8 cellular contexts compared by ENCODE assay signal in the genomic region with DNA sequence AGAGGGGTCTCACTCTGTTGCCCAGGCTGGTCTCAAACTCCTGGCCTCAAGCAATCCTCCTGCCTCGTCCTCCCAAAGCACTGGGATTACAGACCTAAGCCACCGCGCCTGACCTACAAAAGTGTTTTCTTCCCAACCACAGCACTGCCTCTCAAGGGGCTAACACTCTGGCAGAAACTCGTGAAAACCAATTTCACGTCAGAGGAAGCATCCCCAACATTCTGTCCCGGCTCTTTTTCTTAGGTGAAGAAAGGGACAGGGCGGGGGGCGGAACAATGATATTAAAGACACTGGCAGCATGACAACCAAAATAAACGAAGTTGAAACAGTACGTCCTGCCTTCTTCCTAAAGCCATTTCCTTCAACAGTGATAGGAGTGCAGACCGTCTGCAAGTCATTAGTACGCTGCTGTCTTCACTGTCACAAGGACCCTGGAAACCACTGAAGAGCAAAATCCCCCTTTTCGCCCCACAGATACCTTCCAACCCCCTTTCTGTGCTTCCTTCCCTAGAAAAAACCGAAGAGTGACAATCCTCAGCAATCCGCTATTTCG. TPM values are rescaled to one million over a fixed set of nuclear protein-coding genes. Genes with fewer than 3 reads are reported as not detected.
DNase-seq lines count a peak whose midpoint lies in the region; ATAC-seq, FAIRE-seq and TF ChIP-seq lines count a peak whose summit lies in the region.
"Not testable (repeated sequence)": the region's sequence is repeated elsewhere in the genome, so short reads cannot be mapped to it uniquely, and the experiment has no call there.

No MANE protein-coding gene starts in this region.

- H2AFZ ChIP-seq in PC-3 (ENCODE audit: low read length); fibroblast of lung (ENCODE audit: low read length): not testable (repeated sequence)

- not testable (repeated sequence) for H3K27me3 ChIP-seq in DOHH2 (ENCODE audit: control insufficient read depth, low read length); PC-3 (ENCODE audit: low read length); brain microvascular endothelial cell (replicated peaks); fibroblast of lung (ENCODE audit: control insufficient read depth, insufficient read depth, low read length); kidney epithelial cell (ENCODE audit: control insufficient read depth, insufficient read depth, low read length); gastrocnemius medialis

- BruUV-seq in PC-3 (replicated peaks; lab: Mats Ljungman, UMichigan), result not testable (repeated sequence)

- peak overlapping the region; percentile 92 for H3K4me3 Mint-ChIP-seq in activated T-helper 17 cell treated with anti-CD3 and anti-CD28 coated beads, Interleukin-2, amount 50 U/mL, for 72 hours

- H3K9me2 ChIP-seq in DOHH2 (replicated peaks; ENCODE audit: control insufficient read depth, low read length); PC-3 (replicated peaks; ENCODE audit: low read length): not testable (repeated sequence)

- not testable (repeated sequence) for H3K27me3 Mint-ChIP-seq in activated T-helper 17 cell treated with anti-CD3 and anti-CD28 coated beads, Interleukin-2, amount 50 U/mL, for 72 hours

- peaks cover 12% of the 10 kb centered on the region for H3K4me1 ChIP-seq in A549
- H3K4me1 ChIP-seq in DOHH2 (ENCODE audit: control insufficient read depth, low read length), result peaks cover 26% of the 10 kb centered on the region
- H3K4me1 ChIP-seq in PC-3 (ENCODE audit: insufficient read depth, low read length), result peaks cover 20% of the 10 kb centered on the region
- not testable (repeated sequence) for H3K4me1 ChIP-seq in fibroblast of lung (ENCODE audit: control insufficient read depth, extremely low read depth, insufficient read depth, low read length)
- H3K4me1 ChIP-seq in gastrocnemius medialis, result peaks cover 17 to 20% of the 10 kb centered on the region in 2 donors

- H3K27ac Mint-ChIP-seq in activated T-helper 17 cell treated with anti-CD3 and anti-CD28 coated beads, Interleukin-2, amount 50 U/mL, for 72 hours, result not testable (repeated sequence)

- not testable (repeated sequence) for ATAC-seq in A549; activated T-helper 17 cell treated with anti-CD3 and anti-CD28 coated beads, Interleukin-2, amount 50 U/mL, for 72 hours (replicated peaks)
- ATAC-seq in PC-3 (peak; percentile 8; the same call in 1 of the 2 replicates), gastrocnemius medialis (peak; percentile 8 to 26)

- CTCF ChIA-PET in A549 (lab: Yijun Ruan, JAX); PC-3 (lab: Charles Lee): not testable (repeated sequence)

- TF ChIP-seq RAD21 in A549 (conservative IDR thresholded peaks at IDR 0.05 in 1 of 2, IDR thresholded peaks at IDR 0.05 in 1 of 2), result not testable (repeated sequence)

- not testable (repeated sequence) for H3F3A ChIP-seq in DOHH2 (ENCODE audit: control insufficient read depth, insufficient read depth); PC-3 (ENCODE audit: low read length, unreplicated experiment)

- not testable (repeated sequence) for TF ChIP-seq POLR2A in A549 (IDR thresholded peaks at IDR 0.05; ENCODE audit: low read length); gastrocnemius medialis (IDR thresholded peaks at IDR 0.05)

- FAIRE-seq in A549 (lab: Jason Lieb, UNC), result not testable (repeated sequence)

- WGBS in A549 (ENCODE audit: missing lambda C conversion rate), result 0% methylated on average over 3 of the region's 16 CpGs

- H3K79me2 ChIP-seq in DOHH2 (ENCODE audit: control insufficient read depth, low read length), result peaks cover 52% of the 10 kb centered on the region
- H3K79me2 ChIP-seq in PC-3 (ENCODE audit: low read length), result peaks cover 57% of the 10 kb centered on the region
- H3K79me2 ChIP-seq in fibroblast of lung (ENCODE audit: control insufficient read depth, insufficient read depth, low read length), result peaks cover 34% of the 10 kb centered on the region

- H3K36me3 ChIP-seq in DOHH2 (ENCODE audit: control insufficient read depth, low read length) (peaks cover 25% of the 10 kb centered on the region), PC-3 (ENCODE audit: low read depth, low read length) (peaks cover 13% of the 10 kb centered on the region), brain microvascular endothelial cell (replicated peaks) (peaks cover 14% of the 10 kb centered on the region), gastrocnemius medialis (peaks cover 5 to 22% of the 10 kb centered on the region in 2 donors)
- not testable (repeated sequence) for H3K36me3 ChIP-seq in fibroblast of lung (ENCODE audit: control insufficient read depth, insufficient read depth, low read length); kidney epithelial cell (ENCODE audit: control insufficient read depth, insufficient read depth, low read length)

- in situ Hi-C loops in brain microvascular endothelial cell (cut with HindIII; ENCODE audit: low pct_ligation_motif_present, low sequenced_read_pairs); gastrocnemius medialis (cut with MboI; ENCODE audit: low sequenced_read_pairs in 4 of 4): not testable (repeated sequence)

- peak overlapping the region in 1 of 2 experiments; percentile 97; a peak in 1 of 6 replicates for H3K27ac ChIP-seq in A549
- not testable (repeated sequence) for H3K27ac ChIP-seq in DOHH2 (ENCODE audit: low read depth, low read length); PC-3 (ENCODE audit: low read length); brain microvascular endothelial cell; fibroblast of lung (ENCODE audit: insufficient read depth, low read length)
- H3K27ac ChIP-seq in gastrocnemius medialis, result peak overlapping the region; percentile 36 to 92 (median 84)

- H3K4me2 ChIP-seq in A549, result peak overlapping the region; percentile 57
- peak overlapping the region; percentile 31; the same call in 1 of the 2 replicates for H3K4me2 ChIP-seq in DOHH2 (ENCODE audit: low read length)
- H3K4me2 ChIP-seq in PC-3 (ENCODE audit: low read length), result peak overlapping the region; percentile 67
- H3K4me2 ChIP-seq in fibroblast of lung (ENCODE audit: extremely low read depth, insufficient read depth, low read length), result not testable (repeated sequence)

- H3K4me1 Mint-ChIP-seq in activated T-helper 17 cell treated with anti-CD3 and anti-CD28 coated beads, Interleukin-2, amount 50 U/mL, for 72 hours, result peaks cover 11% of the 10 kb centered on the region

- POLR2A ChIA-PET in A549 (lab: Yijun Ruan, JAX); PC-3 (lab: Charles Lee; ENCODE audit: unreplicated experiment): not testable (repeated sequence)

- intact Hi-C loops in PC-3 (cut with micrococcal nuclease) (loop anchor here (5.0 kb wide), 1 partner anchor 81 kb away; no protein-coding TSS in a partner anchor), gastrocnemius medialis (cut with DNase I; ENCODE audit: low total_unique reads) (loop anchor here (10.0 kb wide), 1 partner anchor 52 kb away; no protein-coding TSS in a partner anchor)

- not testable (repeated sequence) for DNase-seq in A549 (ENCODE audit: low read depth in 1 of 2, low spot score in 1 of 2); PC-3; brain microvascular endothelial cell; fibroblast of lung (ENCODE audit: low read depth in 2 of 2); kidney epithelial cell (ENCODE audit: low read depth); gastrocnemius medialis

- not testable (repeated sequence) for H3K9ac ChIP-seq in PC-3 (ENCODE audit: low read length); fibroblast of lung (ENCODE audit: insufficient read depth, low read length)

- TF ChIP-seq CTCF in A549 (IDR thresholded peaks at IDR 0.05); DOHH2 (IDR thresholded peaks at IDR 0.05; ENCODE audit: low read depth, low read length, poor library complexity, severe bottlenecking); PC-3 (conservative IDR thresholded peaks at IDR 0.05; ENCODE audit: low read depth, low read length); brain microvascular endothelial cell (IDR thresholded peaks at IDR 0.05; ENCODE audit: low read depth, low read length, missing control alignments); fibroblast of lung (conservative IDR thresholded peaks at IDR 0.05 in 1 of 2, IDR thresholded peaks at IDR 0.05 in 1 of 2; ENCODE audit: low read depth in 1 of 2, low read length in 2 of 2); kidney epithelial cell (IDR thresholded peaks at IDR 0.05; ENCODE audit: insufficient read depth, low read length, poor library complexity, severe bottlenecking); gastrocnemius medialis (IDR thresholded peaks at IDR 0.05 in 4 of 5, conservative IDR thresholded peaks at IDR 0.05 in 1 of 5): not testable (repeated sequence)

- peaks cover 24% of the 10 kb centered on the region for H3K36me3 Mint-ChIP-seq in activated T-helper 17 cell treated with anti-CD3 and anti-CD28 coated beads, Interleukin-2, amount 50 U/mL, for 72 hours (ENCODE audit: low read depth)

- H3K4me3 ChIP-seq in A549 (peak overlapping the region; percentile 75; the same call in 1 of the 3 replicates), PC-3 (ENCODE audit: low read length) (peak overlapping the region; percentile 60), brain microvascular endothelial cell (ENCODE audit: low read depth, low read length) (peak overlapping the region; percentile 33), fibroblast of lung (replicated peaks in 1 of 4; ENCODE audit: control extremely low read depth in 1 of 4, insufficient read depth in 1 of 4, low read depth in 3 of 4, low read length in 4 of 4) (peak overlapping the region in 3 of 4 experiments; percentile 17 to 48 (median 41)), kidney epithelial cell (ENCODE audit: low read depth, low read length) (peak overlapping the region; percentile 35), gastrocnemius medialis (peak overlapping the region in 1 of 4 donors; percentile 72)
- H3K4me3 ChIP-seq in DOHH2 (ENCODE audit: low read length), result not testable (repeated sequence)

- not testable (repeated sequence) for H3K9me3 ChIP-seq in A549; DOHH2 (ENCODE audit: control insufficient read depth, insufficient read depth, low read length); PC-3 (ENCODE audit: low read length); fibroblast of lung (ENCODE audit: control insufficient read depth, insufficient read depth, low read depth, low read length); gastrocnemius medialis

- not testable (repeated sequence) for TF ChIP-seq EP300 in A549 (IDR thresholded peaks at IDR 0.05)

- H3K9me3 Mint-ChIP-seq in activated T-helper 17 cell treated with anti-CD3 and anti-CD28 coated beads, Interleukin-2, amount 50 U/mL, for 72 hours, result not testable (repeated sequence)

- not testable (repeated sequence) for H4K20me1 ChIP-seq in DOHH2 (ENCODE audit: control insufficient read depth, insufficient read depth, low read depth, low read length); PC-3 (ENCODE audit: low read length); fibroblast of lung (ENCODE audit: control insufficient read depth, extremely low read depth, insufficient read depth, low read length)

RNA-seq across cellular contexts. Expression of a gene that starts 1.0 kb away (rescaled TPM):
- polyA plus RNA-seq in A549 (2011; rRNA removed) (18.4 and 18.8 TPM in 2 replicates), A549 (2017; fragmentation: RNase III; extraction: RNeasy Plus Mini Kit Qiagen cat#74134 plus additional on column Dnase treatment) (8.5 to 9.3 TPM (median 9.2 TPM) in 3 replicates), fibroblast of lung (16.2 and 25.5 TPM in 2 replicates)
- polyA plus RNA-seq in A549 (2012; cell fraction: cytosol; rRNA removed), result 3.8 and 4.3 TPM in 2 replicates
- 4.0 and 6.1 TPM in 2 replicates for polyA plus RNA-seq in A549 (2012; cell fraction: nucleus; rRNA removed)
- polyA minus RNA-seq in A549 (2011; rRNA and poly(A)+ RNA removed), result 10.3 and 11.9 TPM in 2 replicates
- total RNA-seq in PC-3 (2014; rRNA removed) (15.2 and 15.9 TPM in 2 replicates), fibroblast of lung (9.2 and 19.8 TPM in 2 replicates), kidney epithelial cell (7.7 and 8.5 TPM in 2 replicates), gastrocnemius medialis (10 to 100 TPM; 16.1 to 65.4 (median 37.3) TPM)
- 1 to 10 TPM; 7.9 to 9.3 TPM for total RNA-seq in activated T-helper 17 cell treated with anti-CD3 and anti-CD28 coated beads, Interleukin-2, amount 50 U/mL, for 72 hours
- polyA plus RNA-seq in fibroblast of lung (2012), result 12.3 and 22.4 TPM in 2 replicates
- 15.8 and 17.5 TPM in 2 replicates for polyA minus RNA-seq in fibroblast of lung (ENCODE audit: low replicate concordance)

RNA-seq across cellular contexts. Expression of a gene that starts 1.1 kb away (rescaled TPM):
- 58.3 and 65.0 TPM in 2 replicates for polyA plus RNA-seq in A549 (2011; rRNA removed)
- 29.7 and 30.5 TPM in 2 replicates for polyA plus RNA-seq in A549 (2012; cell fraction: cytosol; rRNA removed)
- 21.2 and 28.0 TPM in 2 replicates for polyA plus RNA-seq in A549 (2012; cell fraction: nucleus; rRNA removed)
- polyA plus RNA-seq in A549 (2017; fragmentation: RNase III; extraction: RNeasy Plus Mini Kit Qiagen cat#74134 plus additional on column Dnase treatment), result 26.9 to 29.5 TPM (median 28.1 TPM) in 3 replicates
- polyA minus RNA-seq in A549 (2011; rRNA and poly(A)+ RNA removed), result 58.5 and 59.1 TPM in 2 replicates
- total RNA-seq in PC-3 (2014; rRNA removed), result 35.8 and 41.5 TPM in 2 replicates
- 10 to 100 TPM; 20.4 to 22.2 TPM for total RNA-seq in activated T-helper 17 cell treated with anti-CD3 and anti-CD28 coated beads, Interleukin-2, amount 50 U/mL, for 72 hours
- 32.1 and 38.3 TPM in 2 replicates for total RNA-seq in fibroblast of lung
- polyA plus RNA-seq in fibroblast of lung, result 45.1 and 64.5 TPM in 2 replicates
- 29.2 and 42.4 TPM in 2 replicates for polyA plus RNA-seq in fibroblast of lung (2012)
- 19.7 and 37.2 TPM in 2 replicates for polyA minus RNA-seq in fibroblast of lung (ENCODE audit: low replicate concordance)
- 43.4 and 44.2 TPM in 2 replicates for total RNA-seq in kidney epithelial cell
- 10 to 100 TPM; 23.0 to 27.8 (median 26.4) TPM for total RNA-seq in gastrocnemius medialis

RNA-seq across cellular contexts. Expression of a gene that starts 22.6 kb away (rescaled TPM):
- polyA plus RNA-seq in A549 (2011; rRNA removed) (6.7 and 9.0 TPM in 2 replicates), A549 (2017; fragmentation: RNase III; extraction: RNeasy Plus Mini Kit Qiagen cat#74134 plus additional on column Dnase treatment) (4.6 to 5.7 TPM (median 4.9 TPM) in 3 replicates), fibroblast of lung (3.4 and 4.5 TPM in 2 replicates)
- 4.6 and 5.1 TPM in 2 replicates for polyA plus RNA-seq in A549 (2012; cell fraction: cytosol; rRNA removed)
- 9.4 and 11.2 TPM in 2 replicates for polyA plus RNA-seq in A549 (2012; cell fraction: nucleus; rRNA removed)
- 5.2 and 6.7 TPM in 2 replicates for polyA minus RNA-seq in A549 (2011; rRNA and poly(A)+ RNA removed)
- total RNA-seq in PC-3 (2014; rRNA removed) (2.4 and 3.0 TPM in 2 replicates), fibroblast of lung (2.1 and 5.1 TPM in 2 replicates), kidney epithelial cell (1.9 and 2.5 TPM in 2 replicates), gastrocnemius medialis (1 to 10 TPM in 1 of 4 donors, under 1 TPM in 2, not detected in 1; 0.46 to 2.2 (median 0.51) TPM)
- total RNA-seq in activated T-helper 17 cell treated with anti-CD3 and anti-CD28 coated beads, Interleukin-2, amount 50 U/mL, for 72 hours, result 1 to 10 TPM; 2.3 to 2.7 TPM
- polyA plus RNA-seq in fibroblast of lung (2012), result 3.5 and 4.6 TPM in 2 replicates
- 5.1 and 5.7 TPM in 2 replicates for polyA minus RNA-seq in fibroblast of lung (ENCODE audit: low replicate concordance)

RNA-seq across cellular contexts. Expression of a gene that starts 36.0 kb away (rescaled TPM):
- polyA plus RNA-seq in A549 (2011; rRNA removed) (15.5 and 25.4 TPM in 2 replicates), A549 (2017; fragmentation: RNase III; extraction: RNeasy Plus Mini Kit Qiagen cat#74134 plus additional on column Dnase treatment) (18.6 to 23.2 TPM (median 22.7 TPM) in 3 replicates), fibroblast of lung (22.9 and 29.3 TPM in 2 replicates)
- polyA plus RNA-seq in A549 (2012; cell fraction: cytosol; rRNA removed), result 11.2 and 14.0 TPM in 2 replicates
- 29.4 and 40.2 TPM in 2 replicates for polyA plus RNA-seq in A549 (2012; cell fraction: nucleus; rRNA removed)
- 19.2 and 20.9 TPM in 2 replicates for polyA minus RNA-seq in A549 (2011; rRNA and poly(A)+ RNA removed)
- total RNA-seq in PC-3 (2014; rRNA removed) (25.2 and 27.2 TPM in 2 replicates), fibroblast of lung (5.1 and 8.9 TPM in 2 replicates), kidney epithelial cell (17.7 and 19.6 TPM in 2 replicates), gastrocnemius medialis (10 to 100 TPM; 26.2 to 40.0 (median 35.7) TPM)
- 10 to 100 TPM; 16.3 to 24.6 TPM for total RNA-seq in activated T-helper 17 cell treated with anti-CD3 and anti-CD28 coated beads, Interleukin-2, amount 50 U/mL, for 72 hours
- polyA plus RNA-seq in fibroblast of lung (2012), result 34.9 and 43.2 TPM in 2 replicates
- polyA minus RNA-seq in fibroblast of lung (ENCODE audit: low replicate concordance), result 44.6 and 67.5 TPM in 2 replicates
